Comparison of ENCODE assay signal across 8 cellular contexts in genomic region chr2:24792874-24793751, GRCh38. TPM values are rescaled to one million over a fixed set of nuclear protein-coding genes. Genes with fewer than 3 reads are reported as not detected.
A peak's percentile ranks its signal among the peaks of the same experiment; 100 is the strongest.
DNase-seq lines count a peak whose midpoint lies in the region; ATAC-seq lines count a peak whose summit lies in the region.

A gene with protein sequence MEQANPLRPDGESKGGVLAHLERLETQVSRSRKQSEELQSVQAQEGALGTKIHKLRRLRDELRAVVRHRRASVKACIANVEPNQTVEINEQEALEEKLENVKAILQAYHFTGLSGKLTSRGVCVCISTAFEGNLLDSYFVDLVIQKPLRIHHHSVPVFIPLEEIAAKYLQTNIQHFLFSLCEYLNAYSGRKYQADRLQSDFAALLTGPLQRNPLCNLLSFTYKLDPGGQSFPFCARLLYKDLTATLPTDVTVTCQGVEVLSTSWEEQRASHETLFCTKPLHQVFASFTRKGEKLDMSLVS (plus strand): TSS chr2:24793425. CDS start chr2:24793920, 495 bp downstream.
A gene with protein sequence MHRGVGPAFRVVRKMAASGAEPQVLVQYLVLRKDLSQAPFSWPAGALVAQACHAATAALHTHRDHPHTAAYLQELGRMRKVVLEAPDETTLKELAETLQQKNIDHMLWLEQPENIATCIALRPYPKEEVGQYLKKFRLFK (minus strand): TSS chr2:24793391. CDS start chr2:24793377, 14 bp downstream.

- H3K27ac ChIP-seq in HUES48 (ENCODE audit: low read depth, low read length) (peak within 1 kb of the TSS; percentile 96), mesendoderm (ENCODE audit: low read depth, low read length) (peak within 1 kb of the TSS; percentile 89)

- H3K4me1 Mint-ChIP-seq in activated CD8-positive, alpha-beta memory T cell treated with anti-CD3 and anti-CD28 coated beads, Interleukin-2, amount 10 ng/mL, durations not matched to agents 7 days and 5 days, result peaks cover 52% of the 10 kb centered on the region

- H3K79me1 ChIP-seq in mesendoderm (ENCODE audit: low read length), result peaks cover 9% of the 10 kb centered on the region

- H2BK15ac ChIP-seq in mesendoderm (replicated peaks; ENCODE audit: low read depth), result no peak within 1 kb of the TSS

- H3K36me3 ChIP-seq in HUES48 (ENCODE audit: control insufficient read depth, insufficient read depth, low read length), result peaks cover 32% of the 10 kb centered on the region
- H3K36me3 ChIP-seq in NT2/D1 (ENCODE audit: insufficient read depth, insufficient read length, low read length), result peaks cover 50% of the 10 kb centered on the region
- no peaks in the 10 kb centered on the region for H3K36me3 ChIP-seq in endocrine pancreas (ENCODE audit: control insufficient read depth, insufficient read depth, low read length)
- peaks cover 1% of the 10 kb centered on the region for H3K36me3 ChIP-seq in mesendoderm (ENCODE audit: control insufficient read depth, insufficient read depth, low read length)

- peak within 1 kb of the TSS; percentile 15 for H2AK5ac ChIP-seq in mesendoderm (ENCODE audit: low read length)

- H3K4ac ChIP-seq in mesendoderm (ENCODE audit: low read depth, low read length), result peak within 1 kb of the TSS; percentile 61

- peak within 1 kb of the TSS; percentile 99 for H3K27ac Mint-ChIP-seq in activated CD8-positive, alpha-beta memory T cell treated with anti-CD3 and anti-CD28 coated beads, Interleukin-2, amount 10 ng/mL, durations not matched to agents 7 days and 5 days

- H3K36me3 Mint-ChIP-seq in activated CD8-positive, alpha-beta memory T cell treated with anti-CD3 and anti-CD28 coated beads, Interleukin-2, amount 10 ng/mL, durations not matched to agents 7 days and 5 days, result peaks cover 35% of the 10 kb centered on the region

- H3K9me3 ChIP-seq in HUES48 (ENCODE audit: control insufficient read depth, insufficient read depth, low read length) (no peaks in the 10 kb centered on the region), NT2/D1 (ENCODE audit: insufficient read depth, low read length) (no peaks in the 10 kb centered on the region), endocrine pancreas (ENCODE audit: control insufficient read depth, low read length) (no peaks in the 10 kb centered on the region)

- H3K4me3 ChIP-seq in HUES48 (ENCODE audit: low read depth, low read length), result peak within 1 kb of the TSS; percentile 86
- peak within 1 kb of the TSS; percentile 90 for H3K4me3 ChIP-seq in NT2/D1 (ENCODE audit: insufficient read length, low read depth)
- peak within 1 kb of the TSS; percentile 76 for H3K4me3 ChIP-seq in endocrine pancreas (ENCODE audit: control insufficient read depth, insufficient read depth, low read length)
- peak within 1 kb of the TSS; percentile 69 for H3K4me3 ChIP-seq in mesendoderm (ENCODE audit: low read length)

- H3K4me3 Mint-ChIP-seq in activated CD8-positive, alpha-beta memory T cell treated with anti-CD3 and anti-CD28 coated beads, Interleukin-2, amount 10 ng/mL, durations not matched to agents 7 days and 5 days, result peak within 1 kb of the TSS; percentile 97

- H3K56ac ChIP-seq in mesendoderm (ENCODE audit: low read length), result peak within 1 kb of the TSS; percentile 100

- H3K4me1 ChIP-seq in HUES48 (ENCODE audit: control insufficient read depth, insufficient read depth, low read length), result peaks cover 34% of the 10 kb centered on the region
- no peaks in the 10 kb centered on the region for H3K4me1 ChIP-seq in NT2/D1 (ENCODE audit: insufficient read depth, insufficient read length)
- no peaks in the 10 kb centered on the region for H3K4me1 ChIP-seq in endocrine pancreas (ENCODE audit: control insufficient read depth, insufficient read depth, low read length)
- peaks cover 3% of the 10 kb centered on the region for H3K4me1 ChIP-seq in mesendoderm (ENCODE audit: control insufficient read depth, low read depth, low read length)

- no peak within 1 kb of the TSS for H2BK120ac ChIP-seq in mesendoderm (ENCODE audit: low read depth, low read length)

- H3K18ac ChIP-seq in mesendoderm (ENCODE audit: low read length), result peak within 1 kb of the TSS; percentile 60

- no peak within 1 kb of the TSS for H4K5ac ChIP-seq in mesendoderm (ENCODE audit: low read length)

- no CpG with 5 or more reads among the region's 72 CpGs for WGBS in mesendoderm (ENCODE audit: extremely low coverage, insufficient coverage, low lambda C conversion rate)

- H3K4me2 ChIP-seq in mesendoderm (ENCODE audit: low read length), result peak within 1 kb of the TSS; percentile 61

- CTCF ChIA-PET in activated CD8-positive, alpha-beta memory T cell treated with anti-CD3 and anti-CD28 coated beads, Interleukin-2, amount 10 ng/mL, durations not matched to agents 7 days and 5 days (lab: Charles Lee), result interaction anchor here (0.9 to 1.8 kb wide), 9 partner anchors 9 to 370 kb away, joined by 3 to 11 read pairs (median 4); no protein-coding TSS in a partner anchor

- peak within 1 kb of the TSS; percentile 14 for H4K8ac ChIP-seq in mesendoderm (ENCODE audit: low read depth, low read length)

- H2BK5ac ChIP-seq in mesendoderm (ENCODE audit: low read length), result peak within 1 kb of the TSS; percentile 98

- DNase-seq in D341Med (ENCODE audit: low spot score) (peak; percentile 93), NT2/D1 (ENCODE audit: low read depth, low spot score) (peak; percentile 97), mesendoderm (peak; percentile 99)
- peak; percentile 97 for DNase-seq in activated CD8-positive, alpha-beta memory T cell treated with anti-CD3 and anti-CD28 coated beads, Interleukin-2, amount 10 ng/mL, durations not matched to agents 7 days and 5 days
- peak; percentile 88 for DNase-seq in stimulated activated CD8-positive, alpha-beta memory T cell treated with anti-CD3 and anti-CD28 coated beads, Interleukin-15, amount 100 ng/mL, for 1 hour (ENCODE audit: low read depth)

- peak within 1 kb of the TSS; percentile 99 for H3K9ac ChIP-seq in HUES48 (ENCODE audit: low read depth, low read length)
- peak within 1 kb of the TSS; percentile 96 for H3K9ac ChIP-seq in NT2/D1 (ENCODE audit: insufficient read length, low read depth)
- peak within 1 kb of the TSS; percentile 97 for H3K9ac ChIP-seq in endocrine pancreas (ENCODE audit: control insufficient read depth, insufficient read depth, low read length)
- peak within 1 kb of the TSS; percentile 87 for H3K9ac ChIP-seq in mesendoderm (ENCODE audit: low read length)

- H3K23ac ChIP-seq in mesendoderm (ENCODE audit: low read length), result peak within 1 kb of the TSS; percentile 95

- H3K27me3 Mint-ChIP-seq in activated CD8-positive, alpha-beta memory T cell treated with anti-CD3 and anti-CD28 coated beads, Interleukin-2, amount 10 ng/mL, durations not matched to agents 7 days and 5 days, result no peaks in the 10 kb centered on the region

- peaks cover under 1% of the 10 kb centered on the region for H3K9me3 Mint-ChIP-seq in activated CD8-positive, alpha-beta memory T cell treated with anti-CD3 and anti-CD28 coated beads, Interleukin-2, amount 10 ng/mL, durations not matched to agents 7 days and 5 days (ENCODE audit: low read depth)

- H3K79me2 ChIP-seq in mesendoderm (ENCODE audit: control insufficient read depth, insufficient read depth, low read length), result peaks cover 43% of the 10 kb centered on the region

- no peaks in the 10 kb centered on the region for H3K27me3 ChIP-seq in HUES48 (ENCODE audit: control insufficient read depth, insufficient read depth, low read length)
- H3K27me3 ChIP-seq in NT2/D1 (ENCODE audit: insufficient read depth, insufficient read length), result no peaks in the 10 kb centered on the region
- H3K27me3 ChIP-seq in endocrine pancreas (ENCODE audit: control insufficient read depth, insufficient read depth, low read length), result no peaks in the 10 kb centered on the region
- H3K27me3 ChIP-seq in mesendoderm (ENCODE audit: insufficient read depth, low read length, poor library complexity), result no peaks in the 10 kb centered on the region

- peak; percentile 93 for ATAC-seq in GM21390 (IDR thresholded peaks at IDR 0.05; ENCODE audit: unreplicated experiment)
- ATAC-seq in activated CD8-positive, alpha-beta memory T cell treated with anti-CD3 and anti-CD28 coated beads, Interleukin-2, amount 10 ng/mL, durations not matched to agents 7 days and 5 days, result peak; percentile 98

RNA-seq across cellular contexts. Expression of the first gene that starts in this region (rescaled TPM):
- total RNA-seq in activated CD8-positive, alpha-beta memory T cell treated with anti-CD3 and anti-CD28 coated beads, Interleukin-2, amount 10 ng/mL, durations not matched to agents 7 days and 5 days, result 10 to 100 TPM; 55.4 to 57.4 TPM
- 36.1 TPM for polyA plus RNA-seq in mesendoderm (2013, experiment 1 of 2)
- polyA plus RNA-seq in mesendoderm (2013, experiment 2 of 2), result 36.9 TPM

RNA-seq across cellular contexts. Expression of the second gene that starts in this region (rescaled TPM):
- total RNA-seq in activated CD8-positive, alpha-beta memory T cell treated with anti-CD3 and anti-CD28 coated beads, Interleukin-2, amount 10 ng/mL, durations not matched to agents 7 days and 5 days, result 10 to 100 TPM; 17.9 to 29.3 TPM
- polyA plus RNA-seq in mesendoderm (2013, experiment 1 of 2), result 91.1 TPM
- polyA plus RNA-seq in mesendoderm (2013, experiment 2 of 2), result 89.8 TPM

Comparison
In these comparisons a context has a peak if more than half of its experiments do, and no peak if none do; other contexts are left out.
1. Peak in every context shown above with its lines: DNase-seq, ATAC-seq, H3K4me3 ChIP-seq and H3K27ac ChIP-seq.